18 cellular contexts compared by ENCODE assay signal in genomic region chr11:8989411-8989810, GRCh38. TPM values are rescaled to one million over a fixed set of nuclear protein-coding genes. Genes with fewer than 3 reads are reported as not detected.
DNase-seq lines count a peak whose midpoint lies in the region; ATAC-seq, FAIRE-seq and TF ChIP-seq lines count a peak whose summit lies in the region.
"Had no signal": no experiment of that assay in that cellular context is flagged by ENCODE, and none has a peak within 500 bp of the region (broad histone marks: within the 10 kb centered on the region; RNA-seq: fewer than 3 reads in every experiment).

No MANE protein-coding gene starts in this region.

- TF ChIP-seq CTCF in HCT116 (IDR thresholded peaks at IDR 0.05 in 2 of 3, conservative IDR thresholded peaks at IDR 0.05 in 1 of 3; ENCODE audit: borderline replicate concordance in 1 of 3, insufficient read depth in 1 of 3, low read depth in 2 of 3, low read length in 2 of 3) (no peak), Caco-2 (IDR thresholded peaks at IDR 0.05; ENCODE audit: insufficient read depth in 1 of 2, low read depth in 1 of 2, low read length in 1 of 2, severe bottlenecking in 1 of 2, unreplicated experiment in 1 of 2) (no peak)

- POLR2A ChIA-PET in HCT116 (lab: Charles Lee) = no interaction called here
- POLR2A ChIA-PET in Caco-2 (lab: Charles Lee) = no interaction called here

- no peak overlapping the region for H3K4me3 ChIP-seq in ACC112 (ENCODE audit: low read depth, low read length)
- H3K4me3 ChIP-seq in HCT116 (replicated peaks in 1 of 2; ENCODE audit: low read depth in 1 of 2, low read length in 2 of 2) = no peak overlapping the region
- peak overlapping the region; percentile 2 for H3K4me3 ChIP-seq in adipocyte (ENCODE audit: low read length)
- no peak overlapping the region for H3K4me3 ChIP-seq in right cardiac atrium (ENCODE audit: low read length)
- H3K4me3 ChIP-seq in Caco-2 (ENCODE audit: low read depth, low read length) = no peak overlapping the region
- H3K4me3 ChIP-seq: SK-N-MC, spleen had no signal

- TF ChIP-seq RAD21 in HCT116 (IDR thresholded peaks at IDR 0.05; ENCODE audit: low read depth) = no peak

- H3K79me2 ChIP-seq in ACC112 (ENCODE audit: control insufficient read depth, insufficient read depth, low read length, unreplicated experiment) (peaks cover 2% of the 10 kb centered on the region), HCT116 (ENCODE audit: insufficient read depth, low read length) (no peaks in the 10 kb centered on the region)

- no peaks in the 10 kb centered on the region for H3K27me3 Mint-ChIP-seq in Caco-2 (ENCODE audit: insufficient read depth, unreplicated experiment)
- H3K27me3 Mint-ChIP-seq: dendritic cell treated with granulocyte-macrophage colony-stimulating factor and Interleukin-4, amounts not matched to agents 40 ng/mL and 50 ng/mL, for 4 days had no signal

- H3K9me3 Mint-ChIP-seq in Caco-2 (ENCODE audit: unreplicated experiment) = no peaks in the 10 kb centered on the region
- H3K9me3 Mint-ChIP-seq: activated B cell treated with CpG ODN at 0.5 μM for 24 hours; activated naive CD8-positive, alpha-beta T cell treated with anti-CD3 and anti-CD28 coated beads, Interleukin-2, amount 50 U/mL, for 24 hours; dendritic cell treated with granulocyte-macrophage colony-stimulating factor and Interleukin-4, amounts not matched to agents 40 ng/mL and 50 ng/mL, for 4 days; immature natural killer cell; mesothelial cell of epicardium had no signal

- no peak overlapping the region for H3K9ac ChIP-seq in HCT116 (ENCODE audit: low read length)
- H3K9ac ChIP-seq in adipocyte (ENCODE audit: low read length) = peak overlapping the region; percentile 0

- TF ChIP-seq POLR2A in HCT116 (IDR thresholded peaks at IDR 0.05; ENCODE audit: borderline replicate concordance, extremely low read depth, insufficient read depth, insufficient read length) = no peak

- BruUV-seq in HCT116 (replicated peaks; lab: Mats Ljungman, UMichigan) (no TSS peak), Caco-2 (replicated peaks; lab: Mats Ljungman, UMichigan) (no TSS peak)

- H3K4me1 ChIP-seq in ACC112 (ENCODE audit: control insufficient read depth, insufficient read depth, low read length, unreplicated experiment) = peaks cover 19% of the 10 kb centered on the region
- H3K4me1 ChIP-seq in HCT116 (ENCODE audit: control insufficient read depth in 1 of 2, insufficient read depth in 2 of 2, low read length in 2 of 2) = peaks cover 0 to 12% of the 10 kb centered on the region in 2 experiments; a peak in 2 of 4 replicates
- peaks cover 18% of the 10 kb centered on the region for H3K4me1 ChIP-seq in adipocyte (ENCODE audit: control insufficient read depth, insufficient read depth, low read length)
- no peaks in the 10 kb centered on the region for H3K4me1 ChIP-seq in right cardiac atrium (ENCODE audit: control insufficient read depth, insufficient read depth, low read length)
- H3K4me1 ChIP-seq in Caco-2 = no peaks in the 10 kb centered on the region
- H3K4me1 ChIP-seq: spleen had no signal

- H3K4me3 Mint-ChIP-seq in Caco-2 (ENCODE audit: unreplicated experiment) = no peak overlapping the region
- H3K4me3 Mint-ChIP-seq: activated B cell treated with CpG ODN at 0.5 μM for 24 hours; activated naive CD8-positive, alpha-beta T cell treated with anti-CD3 and anti-CD28 coated beads, Interleukin-2, amount 50 U/mL, for 24 hours; dendritic cell treated with granulocyte-macrophage colony-stimulating factor and Interleukin-4, amounts not matched to agents 40 ng/mL and 50 ng/mL, for 4 days; immature natural killer cell; mesothelial cell of epicardium had no signal

- RAD21 ChIA-PET in HCT116 (lab: Charles Lee; ENCODE audit: low non-redundant PET in 1 of 2, low total read pairs in 2 of 2, uncharacterized antibody in 2 of 2, unreplicated experiment in 2 of 2) = no interaction called here

- no peaks in the 10 kb centered on the region for H3K36me3 Mint-ChIP-seq in Caco-2 (ENCODE audit: insufficient read depth, unreplicated experiment)
- H3K36me3 Mint-ChIP-seq: immature natural killer cell, mesothelial cell of epicardium had no signal

- no peaks in the 10 kb centered on the region for H3K4me1 Mint-ChIP-seq in Caco-2 (ENCODE audit: low read depth, unreplicated experiment)
- H3K4me1 Mint-ChIP-seq: activated B cell treated with CpG ODN at 0.5 μM for 24 hours; activated naive CD8-positive, alpha-beta T cell treated with anti-CD3 and anti-CD28 coated beads, Interleukin-2, amount 50 U/mL, for 24 hours; immature natural killer cell; mesothelial cell of epicardium had no signal

- H2AFZ ChIP-seq in ACC112 (ENCODE audit: low read length, unreplicated experiment) = no peak overlapping the region
- no peak overlapping the region for H2AFZ ChIP-seq in HCT116 (ENCODE audit: low read depth, low read length, poor library complexity, severe bottlenecking)

- 68% methylated on average over 1 of the region's 1 CpG for WGBS in right cardiac atrium

- no peaks in the 10 kb centered on the region for H4K20me1 ChIP-seq in HCT116 (ENCODE audit: insufficient read depth)

- H3K9me3 ChIP-seq in HCT116 (ENCODE audit: control insufficient read depth in 1 of 2, insufficient read depth in 1 of 2, low read depth in 1 of 2, low read length in 2 of 2) (no peaks in the 10 kb centered on the region), adipocyte (ENCODE audit: control insufficient read depth, low read length) (no peaks in the 10 kb centered on the region), right cardiac atrium (ENCODE audit: control insufficient read depth, low read length) (no peaks in the 10 kb centered on the region), Caco-2 (no peaks in the 10 kb centered on the region)
- H3K9me3 ChIP-seq: spleen had no signal

- no peak; the same call in 1 of the 2 replicates for ATAC-seq in HCT116
- no peak for ATAC-seq in right cardiac atrium

- no peak overlapping the region for H3K27ac Mint-ChIP-seq in Caco-2 (ENCODE audit: unreplicated experiment)
- H3K27ac Mint-ChIP-seq: activated B cell treated with CpG ODN at 0.5 μM for 24 hours; activated naive CD8-positive, alpha-beta T cell treated with anti-CD3 and anti-CD28 coated beads, Interleukin-2, amount 50 U/mL, for 24 hours; dendritic cell treated with granulocyte-macrophage colony-stimulating factor and Interleukin-4, amounts not matched to agents 40 ng/mL and 50 ng/mL, for 4 days; immature natural killer cell; mesothelial cell of epicardium had no signal

- H3K9me2 ChIP-seq in HCT116 (ENCODE audit: insufficient read depth) = no peaks in the 10 kb centered on the region

- CTCF ChIA-PET in HCT116 (lab: Charles Lee) (no interaction called here), Caco-2 (lab: Charles Lee) (no interaction called here)

- no peak for FAIRE-seq in GM19239 (lab: Jason Lieb, UNC)
- FAIRE-seq: D721Med had no signal

- intact Hi-C loops in HCT116 (cut with micrococcal nuclease) (no loop called here), right cardiac atrium (cut with DNase I) (no loop called here), Caco-2 (cut with micrococcal nuclease; ENCODE audit: unreplicated experiment) (no loop called here)

- peak overlapping the region; percentile 19; the same call in 1 of the 2 replicates for H3K4me2 ChIP-seq in HCT116 (ENCODE audit: low read length)

- no peaks in the 10 kb centered on the region for H3K27me3 ChIP-seq in ACC112 (ENCODE audit: insufficient read depth, low read length)
- H3K27me3 ChIP-seq in HCT116 (ENCODE audit: insufficient read depth, low read length) = no peaks in the 10 kb centered on the region
- no peaks in the 10 kb centered on the region for H3K27me3 ChIP-seq in adipocyte (replicated peaks; ENCODE audit: control insufficient read depth, insufficient read depth, low read length)
- no peaks in the 10 kb centered on the region for H3K27me3 ChIP-seq in right cardiac atrium (ENCODE audit: control insufficient read depth, insufficient read depth)
- no peaks in the 10 kb centered on the region for H3K27me3 ChIP-seq in Caco-2 (replicated peaks; ENCODE audit: control insufficient read depth, insufficient read depth, low read length)
- H3K27me3 ChIP-seq: spleen had no signal

- H3K36me3 ChIP-seq in ACC112 (ENCODE audit: insufficient read depth, low read length) = no peaks in the 10 kb centered on the region
- H3K36me3 ChIP-seq in HCT116 (ENCODE audit: control insufficient read depth in 1 of 2, insufficient read depth in 2 of 2, low read length in 2 of 2) = no peaks in the 10 kb centered on the region
- H3K36me3 ChIP-seq in adipocyte (ENCODE audit: control insufficient read depth, insufficient read depth, low read length, severe bottlenecking) = no peaks in the 10 kb centered on the region
- H3K36me3 ChIP-seq in Caco-2 (ENCODE audit: control insufficient read depth, insufficient read depth, low read length) = no peaks in the 10 kb centered on the region
- H3K36me3 ChIP-seq: spleen had no signal

- H3K27ac ChIP-seq in ACC112 (ENCODE audit: low read depth, low read length) = peak overlapping the region; percentile 9; the same call in 1 of the 2 replicates
- no peak overlapping the region for H3K27ac ChIP-seq in HCT116 (ENCODE audit: low read depth, low read length)
- no peak overlapping the region for H3K27ac ChIP-seq in right cardiac atrium (ENCODE audit: low read length)
- H3K27ac ChIP-seq: SK-N-MC, spleen had no signal

- no peak for DNase-seq in HCT116 (ENCODE audit: low read depth, low spot score)
- DNase-seq in adipocyte (ENCODE audit: low read depth) = peak; percentile 59
- DNase-seq in glomerular visceral epithelial cell (ENCODE audit: extremely low spot score) = peak; percentile 21
- DNase-seq in right cardiac atrium = no peak
- no peak for DNase-seq in GM19239 (ENCODE audit: insufficient read length, low spot score)
- DNase-seq in retina = no peak
- DNase-seq in Caco-2 = no peak
- DNase-seq: activated B cell treated with CpG ODN at 0.5 μM for 24 hours; activated naive CD8-positive, alpha-beta T cell treated with anti-CD3 and anti-CD28 coated beads, Interleukin-2, amount 50 U/mL, for 24 hours; foreskin melanocyte; immature natural killer cell; nucleus accumbens; spleen had no signal

RNA-seq across cellular contexts. Expression of gene NRIP3, which starts 14.4 kb away (rescaled TPM):
- total RNA-seq in HCT116 (2021; ENCODE audit: unreplicated experiment) = 0.15 TPM
- 0.01 and 0.10 TPM in 2 replicates for polyA plus RNA-seq in HCT116 (2012)
- 1 to 10 TPM; 1.7 to 3.8 (median 2.3) TPM for total RNA-seq in right cardiac atrium
- 1.00 TPM for polyA plus RNA-seq in right cardiac atrium
- 10.0 and 13.0 TPM in 2 replicates for total RNA-seq in Caco-2 (2022)
- total RNA-seq: activated B cell treated with CpG ODN at 0.5 μM for 24 hours had no signal

RNA-seq across cellular contexts. Expression of gene TMEM9B, which starts 25.2 kb away (rescaled TPM):
- total RNA-seq in HCT116 (2021; ENCODE audit: unreplicated experiment) = 26.8 TPM
- polyA plus RNA-seq in HCT116 (2012) = 14.9 and 19.6 TPM in 2 replicates
- 10 to 100 TPM; 37.2 to 44.7 (median 40.4) TPM for total RNA-seq in right cardiac atrium
- polyA plus RNA-seq in right cardiac atrium = 56.8 TPM
- 26.0 and 29.6 TPM in 2 replicates for total RNA-seq in Caco-2 (2022)

RNA-seq across cellular contexts. Expression of gene ASCL3, which starts 46.6 kb away (rescaled TPM):
- total RNA-seq in HCT116 (2021; ENCODE audit: unreplicated experiment) = not detected
- not detected in 2 replicates for polyA plus RNA-seq in HCT116 (2012)
- not detected for total RNA-seq in right cardiac atrium
- not detected for polyA plus RNA-seq in right cardiac atrium
- total RNA-seq in Caco-2 (2022) = not detected in 2 replicates
- total RNA-seq: activated B cell treated with CpG ODN at 0.5 μM for 24 hours, mesothelial cell of epicardium, spleen had no signal
- polyA plus RNA-seq: immature natural killer cell, spleen had no signal

RNA-seq across cellular contexts. Expression of gene C11orf16, which starts 56.7 kb away (rescaled TPM):
- total RNA-seq in HCT116 (2021; ENCODE audit: unreplicated experiment) (not detected), right cardiac atrium (not detected), Caco-2 (2022) (not detected in 2 replicates)
- not detected in 2 replicates for polyA plus RNA-seq in HCT116 (2012)
- polyA plus RNA-seq in right cardiac atrium = not detected
- total RNA-seq: activated B cell treated with CpG ODN at 0.5 μM for 24 hours, mesothelial cell of epicardium, spleen had no signal
- polyA plus RNA-seq: immature natural killer cell, spleen had no signal

Comparison
In these comparisons a context has a peak if more than half of its experiments do, and no peak if none do; other contexts are left out.
1. DNase-seq: peak in adipocyte (single experiment) and glomerular visceral epithelial cell (single experiment); none in HCT116 (single experiment), right cardiac atrium (0 of 3), GM19239 (single experiment), retina (single experiment) and Caco-2 (0 of 2).